Comparison of ENCODE assay signal across 4 cellular contexts in the genomic region with DNA sequence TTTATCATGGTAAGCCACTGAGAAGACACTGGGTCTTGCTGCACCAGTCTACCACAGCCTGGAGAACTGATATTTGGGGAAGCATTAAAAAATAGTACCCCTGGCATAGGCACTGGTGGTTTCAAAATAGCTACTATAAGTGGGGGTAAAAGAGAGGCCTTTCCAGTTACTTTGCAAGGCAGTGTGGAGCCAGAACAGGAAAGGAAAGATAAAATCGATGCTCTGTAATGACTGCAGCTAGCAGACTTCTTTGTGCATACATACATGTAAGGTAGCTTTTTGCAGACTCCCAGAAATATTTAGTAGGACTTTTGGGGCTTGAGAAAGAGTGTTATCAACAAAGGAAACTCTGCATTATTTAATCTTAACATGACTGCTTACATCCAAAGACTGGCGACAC.
A peak's percentile ranks its signal among the peaks of the same experiment; 100 is the strongest.
TF ChIP-seq lines count a peak whose summit lies in the region.

No MANE protein-coding gene starts in this region.

TF ChIP-seq in SK-N-SH, 30 proteins besides CTCF, POLR2A, EP300 and RAD21:
- peak; percentile 59 for TF ChIP-seq GATA2 (CRISPR knock-in tag; IDR thresholded peaks at IDR 0.05)
- TF ChIP-seq, protein P1, sequence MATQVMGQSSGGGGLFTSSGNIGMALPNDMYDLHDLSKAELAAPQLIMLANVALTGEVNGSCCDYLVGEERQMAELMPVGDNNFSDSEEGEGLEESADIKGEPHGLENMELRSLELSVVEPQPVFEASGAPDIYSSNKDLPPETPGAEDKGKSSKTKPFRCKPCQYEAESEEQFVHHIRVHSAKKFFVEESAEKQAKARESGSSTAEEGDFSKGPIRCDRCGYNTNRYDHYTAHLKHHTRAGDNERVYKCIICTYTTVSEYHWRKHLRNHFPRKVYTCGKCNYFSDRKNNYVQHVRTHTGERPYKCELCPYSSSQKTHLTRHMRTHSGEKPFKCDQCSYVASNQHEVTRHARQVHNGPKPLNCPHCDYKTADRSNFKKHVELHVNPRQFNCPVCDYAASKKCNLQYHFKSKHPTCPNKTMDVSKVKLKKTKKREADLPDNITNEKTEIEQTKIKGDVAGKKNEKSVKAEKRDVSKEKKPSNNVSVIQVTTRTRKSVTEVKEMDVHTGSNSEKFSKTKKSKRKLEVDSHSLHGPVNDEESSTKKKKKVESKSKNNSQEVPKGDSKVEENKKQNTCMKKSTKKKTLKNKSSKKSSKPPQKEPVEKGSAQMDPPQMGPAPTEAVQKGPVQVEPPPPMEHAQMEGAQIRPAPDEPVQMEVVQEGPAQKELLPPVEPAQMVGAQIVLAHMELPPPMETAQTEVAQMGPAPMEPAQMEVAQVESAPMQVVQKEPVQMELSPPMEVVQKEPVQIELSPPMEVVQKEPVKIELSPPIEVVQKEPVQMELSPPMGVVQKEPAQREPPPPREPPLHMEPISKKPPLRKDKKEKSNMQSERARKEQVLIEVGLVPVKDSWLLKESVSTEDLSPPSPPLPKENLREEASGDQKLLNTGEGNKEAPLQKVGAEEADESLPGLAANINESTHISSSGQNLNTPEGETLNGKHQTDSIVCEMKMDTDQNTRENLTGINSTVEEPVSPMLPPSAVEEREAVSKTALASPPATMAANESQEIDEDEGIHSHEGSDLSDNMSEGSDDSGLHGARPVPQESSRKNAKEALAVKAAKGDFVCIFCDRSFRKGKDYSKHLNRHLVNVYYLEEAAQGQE (IDR thresholded peaks at IDR 0.05; ENCODE audit: low read depth, low read length): no peak
TF ChIP-seq in SK-N-SH: peak in this region for 1.

TF ChIP-seq in SK-N-SH treated with all-trans-retinoic acid at 6 μM for 48 hours, 23 proteins besides CTCF, POLR2A, EP300 and RAD21:
- TF ChIP-seq PPARA (CRISPR knock-in tag; IDR thresholded peaks at IDR 0.05; ENCODE audit: borderline replicate concordance) (no peak), TOX (CRISPR knock-in tag; IDR thresholded peaks at IDR 0.05; ENCODE audit: borderline replicate concordance) (no peak), TCF4 (CRISPR knock-in tag; IDR thresholded peaks at IDR 0.05; ENCODE audit: borderline replicate concordance) (no peak), OSR1 (CRISPR knock-in tag; IDR thresholded peaks at IDR 0.05) (no peak), ZFP3 (CRISPR knock-in tag; IDR thresholded peaks at IDR 0.05) (no peak), SNAI2 (CRISPR knock-in tag; IDR thresholded peaks at IDR 0.05) (no peak)

TF ChIP-seq in GM23338, 12 proteins besides CTCF, POLR2A, EP300 and RAD21 (continues in another document):
- TF ChIP-seq NANOG (IDR thresholded peaks at IDR 0.05; ENCODE audit: borderline replicate concordance) (no peak), STAT1 (IDR thresholded peaks at IDR 0.05; ENCODE audit: unreplicated experiment) (no peak), ZNF331 (CRISPR knock-in tag; IDR thresholded peaks at IDR 0.05; ENCODE audit: low read depth) (no peak)
- TF ChIP-seq, protein P1 (IDR thresholded peaks at IDR 0.05; ENCODE audit: unreplicated experiment): no peak

TF ChIP-seq in H1, 55 proteins besides CTCF, POLR2A, EP300 and RAD21:
- TF ChIP-seq CBX8 (IDR thresholded peaks at IDR 0.05; ENCODE audit: borderline replicate concordance, low read depth, low read length) (no peak), FOSL1 (IDR thresholded peaks at IDR 0.05; ENCODE audit: insufficient read depth, low read depth, low read length) (no peak), CTBP2 (IDR thresholded peaks at IDR 0.05; ENCODE audit: borderline replicate concordance, insufficient read depth, insufficient read length, low read length) (no peak), RFX5 (IDR thresholded peaks at IDR 0.05; ENCODE audit: borderline replicate concordance, low read depth, low read length) (no peak), NANOG (IDR thresholded peaks at IDR 0.05; ENCODE audit: insufficient read depth, low read depth, low read length, poor library complexity, severe bottlenecking) (no peak), EZH2 (IDR thresholded peaks at IDR 0.05; ENCODE audit: low read depth, low read length, severe bottlenecking) (no peak), CEBPB (IDR thresholded peaks at IDR 0.05; ENCODE audit: low read depth, low read length) (no peak), JUND (IDR thresholded peaks at IDR 0.05; ENCODE audit: low read length) (no peak), ASH2L (IDR thresholded peaks at IDR 0.05; ENCODE audit: low read length) (no peak), CHD7 (IDR thresholded peaks at IDR 0.05; ENCODE audit: insufficient replicate concordance, low read length) (no peak), TAF7 (optimal IDR thresholded peaks at IDR 0.05; ENCODE audit: borderline replicate concordance, low read depth, low read length) (no peak), JUN (IDR thresholded peaks at IDR 0.05; ENCODE audit: low read depth, low read length) (no peak), RXRA (IDR thresholded peaks at IDR 0.05; ENCODE audit: insufficient read depth, low read depth, low read length) (no peak), KDM1A (IDR thresholded peaks at IDR 0.05; ENCODE audit: borderline replicate concordance, low read length) (no peak), BRCA1 (IDR thresholded peaks at IDR 0.05; ENCODE audit: low read depth, low read length) (no peak), SAP30 (IDR thresholded peaks at IDR 0.05; ENCODE audit: insufficient read depth, insufficient replicate concordance, low read length) (no peak), TBP (IDR thresholded peaks at IDR 0.05; ENCODE audit: low read depth, low read length) (no peak)
